26 cellular contexts compared by ENCODE assay signal in the genomic region with DNA sequence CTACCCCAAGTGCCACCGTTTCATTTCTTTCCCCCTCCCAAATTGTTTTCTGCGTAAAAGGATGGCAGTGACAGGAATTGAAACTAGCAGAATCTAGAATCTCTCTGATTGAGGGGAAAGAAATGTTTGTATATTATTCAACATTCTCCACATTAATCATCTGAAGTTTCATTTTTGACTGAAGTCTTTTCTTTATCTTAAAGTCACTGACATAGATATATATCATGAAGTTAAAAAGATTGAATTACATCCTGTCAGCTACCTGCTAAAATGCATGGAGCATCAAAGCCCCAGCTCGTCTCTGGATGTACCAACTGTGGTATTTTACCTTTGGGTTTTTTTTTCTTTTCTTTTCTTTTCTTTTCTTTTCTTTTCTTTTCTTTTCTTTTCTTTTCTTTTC.
"Had no signal": no experiment of that assay in that cellular context is flagged by ENCODE, and none has a peak within 500 bp of the region (broad histone marks: within the 10 kb centered on the region; RNA-seq: fewer than 3 reads in every experiment).

No MANE protein-coding gene starts in this region.

- H3K27me3 Mint-ChIP-seq: activated B cell treated with CpG ODN at 0.5 μM for 24 hours; activated CD4-positive, alpha-beta memory T cell treated with anti-CD3 and anti-CD28 coated beads for 36 hours; activated naive CD8-positive, alpha-beta T cell; activated naive CD8-positive, alpha-beta T cell treated with anti-CD3 and anti-CD28 coated beads, Interleukin-2, amount 50 U/mL, for 24 hours; activated T-cell treated with anti-CD3 and anti-CD28 coated beads, Interleukin-2, amount 50 U/mL, for 24 hours; central memory CD8-positive, alpha-beta T cell; T-cell; T-helper 17 cell had no signal

- H3K36me3 Mint-ChIP-seq: activated CD4-positive, alpha-beta memory T cell treated with anti-CD3 and anti-CD28 coated beads for 36 hours; activated naive CD8-positive, alpha-beta T cell; activated naive CD8-positive, alpha-beta T cell treated with anti-CD3 and anti-CD28 coated beads, Interleukin-2, amount 10 ng/mL, durations not matched to agents 7 days and 5 days; brain; T-cell had no signal

- H3K9me3 Mint-ChIP-seq: activated B cell treated with CpG ODN at 0.5 μM for 24 hours; activated CD4-positive, alpha-beta memory T cell treated with anti-CD3 and anti-CD28 coated beads for 36 hours; activated naive CD8-positive, alpha-beta T cell treated with anti-CD3 and anti-CD28 coated beads, Interleukin-2, amount 10 ng/mL, durations not matched to agents 7 days and 5 days; activated T-helper 1 cell treated with anti-CD3 and anti-CD28 coated beads, Interleukin-12 subunit alpha, Interleukin-12 subunit beta, Interleukin-2, Interleukin-4 antibody, amounts not matched to agents 30 ng/mL and 10 ng/mL and 1 ng/mL, durations not matched to agents 14 hours and 24 hours and 36 hours; activated T-helper 2 cell treated with anti-CD3 and anti-CD28 coated beads, Interferon-gamma antibody, Interleukin-2, Interleukin-4, amounts not matched to agents 10 μg/mL and 5 μg/mL and 100 μg/mL, durations not matched to agents 14 hours and 24 hours and 36 hours had no signal

- H3K4me1 Mint-ChIP-seq: activated B cell treated with CpG ODN at 0.5 μM for 24 hours; activated naive CD8-positive, alpha-beta T cell treated with anti-CD3 and anti-CD28 coated beads, Interleukin-2, amount 10 ng/mL, durations not matched to agents 7 days and 5 days; central memory CD8-positive, alpha-beta T cell; T-cell; T-helper 17 cell had no signal

- H3K4me3 Mint-ChIP-seq: activated B cell treated with CpG ODN at 0.5 μM for 24 hours; activated CD4-positive, alpha-beta memory T cell treated with anti-CD3 and anti-CD28 coated beads for 36 hours; activated naive CD8-positive, alpha-beta T cell; activated naive CD8-positive, alpha-beta T cell treated with anti-CD3 and anti-CD28 coated beads, Interleukin-2, amount 10 ng/mL, durations not matched to agents 7 days and 5 days; activated naive CD8-positive, alpha-beta T cell treated with anti-CD3 and anti-CD28 coated beads, Interleukin-2, amount 50 U/mL, for 24 hours; activated T-cell treated with anti-CD3 and anti-CD28 coated beads, Interleukin-2, amount 50 U/mL, for 24 hours; activated T-helper 1 cell treated with anti-CD3 and anti-CD28 coated beads, Interleukin-12 subunit alpha, Interleukin-12 subunit beta, Interleukin-2, Interleukin-4 antibody, amounts not matched to agents 30 ng/mL and 10 ng/mL and 1 ng/mL, durations not matched to agents 14 hours and 24 hours and 36 hours; brain; central memory CD8-positive, alpha-beta T cell; T-cell; T-helper 17 cell had no signal

- H3K27ac Mint-ChIP-seq: activated B cell treated with CpG ODN at 0.5 μM for 24 hours; activated CD4-positive, alpha-beta memory T cell treated with anti-CD3 and anti-CD28 coated beads for 36 hours; activated naive CD8-positive, alpha-beta T cell; activated naive CD8-positive, alpha-beta T cell treated with anti-CD3 and anti-CD28 coated beads, Interleukin-2, amount 10 ng/mL, durations not matched to agents 7 days and 5 days; activated naive CD8-positive, alpha-beta T cell treated with anti-CD3 and anti-CD28 coated beads, Interleukin-2, amount 50 U/mL, for 24 hours; activated T-cell treated with anti-CD3 and anti-CD28 coated beads, Interleukin-2, amount 50 U/mL, for 24 hours; activated T-helper 1 cell treated with anti-CD3 and anti-CD28 coated beads, Interleukin-12 subunit alpha, Interleukin-12 subunit beta, Interleukin-2, Interleukin-4 antibody, amounts not matched to agents 30 ng/mL and 10 ng/mL and 1 ng/mL, durations not matched to agents 14 hours and 24 hours and 36 hours; activated T-helper 2 cell treated with anti-CD3 and anti-CD28 coated beads, Interferon-gamma antibody, Interleukin-2, Interleukin-4, amounts not matched to agents 10 μg/mL and 5 μg/mL and 100 μg/mL, durations not matched to agents 14 hours and 24 hours and 36 hours; T-cell; T-helper 17 cell had no signal

- ATAC-seq: activated naive CD8-positive, alpha-beta T cell treated with anti-CD3 and anti-CD28 coated beads, Interleukin-2, amount 50 U/mL, for 24 hours; T-cell; T-helper 17 cell had no signal

- DNase-seq: activated B cell treated with CpG ODN at 0.5 μM for 24 hours; activated CD4-positive, alpha-beta memory T cell treated with anti-CD3 and anti-CD28 coated beads for 36 hours; activated CD4-positive, alpha-beta T cell treated with anti-CD3 and anti-CD28 coated beads for 48 hours; activated CD4-positive, alpha-beta T cell treated with anti-CD3 and anti-CD28 coated beads, Interleukin-2, amount 50 U/mL, for 1 hour; activated CD4-positive, alpha-beta T cell treated with anti-CD3 and anti-CD28 coated beads, Interleukin-2, amount 50 U/mL, for 4 hours; activated CD4-positive, CD25-positive, alpha-beta regulatory T cell treated with anti-CD3 and anti-CD28 coated beads, Interleukin-2, amount 50 U/mL, for 72 hours; activated CD8-positive, alpha-beta memory T cell treated with anti-CD3 and anti-CD28 coated beads, Interleukin-2, amount 50 U/mL, for 4 hours; activated effector memory CD4-positive, alpha-beta T cell treated with Interleukin-2 at 50 U/mL for 16 hours; activated gamma-delta T cell; activated naive CD4-positive, alpha-beta T cell treated with Interleukin-2 at 50 U/mL for 16 hours; activated naive CD8-positive, alpha-beta T cell treated with anti-CD3 and anti-CD28 coated beads, Interleukin-2, amount 10 ng/mL, durations not matched to agents 7 days and 5 days; activated naive CD8-positive, alpha-beta T cell treated with anti-CD3 and anti-CD28 coated beads, Interleukin-2, amount 50 U/mL, for 24 hours; activated T-cell treated with anti-CD3 and anti-CD28 coated beads, Interleukin-2, amount 50 U/mL, for 24 hours; activated T-cell treated with anti-CD3 and anti-CD28 coated beads, Interleukin-2, amount 50 U/mL, for 48 hours; amygdala; anterior cingulate cortex; caudate nucleus; cerebellar nuclear complex; T-cell; T-helper 17 cell; T-helper 9 cell had no signal
